Comparison of ENCODE assay signal across 12 cellular contexts in the genomic region with DNA sequence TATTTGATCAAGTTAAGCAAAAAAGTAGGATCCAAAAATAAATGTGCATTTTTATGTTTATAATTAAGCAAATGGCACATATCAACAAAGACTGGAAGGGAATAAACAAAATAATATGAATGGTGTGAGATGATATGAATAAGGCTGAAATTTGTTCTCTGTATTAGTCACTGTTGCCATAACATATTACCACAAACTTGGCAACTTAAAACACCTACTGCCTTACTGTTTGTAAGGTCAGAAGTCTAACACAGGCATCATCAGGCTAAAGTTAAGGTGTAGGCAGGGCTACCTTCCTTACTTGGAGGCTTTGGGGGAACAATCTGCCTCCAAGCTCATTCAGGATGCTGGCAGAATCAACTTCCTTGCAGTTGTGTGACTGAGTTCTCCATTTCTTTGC. TPM values are rescaled to one million over a fixed set of nuclear protein-coding genes. Genes with fewer than 3 reads are reported as not detected.
DNase-seq lines count a peak whose midpoint lies in the region; ATAC-seq, FAIRE-seq and TF ChIP-seq lines count a peak whose summit lies in the region.
"Had no signal": no experiment of that assay in that cellular context is flagged by ENCODE, and none has a peak within 500 bp of the region (broad histone marks: within the 10 kb centered on the region; RNA-seq: fewer than 3 reads in every experiment).

No MANE protein-coding gene starts in this region.

- no TSS peak for BruUV-seq in endothelial cell of umbilical vein (replicated peaks; lab: Mats Ljungman, UMichigan)

- no peaks in the 10 kb centered on the region for H3K4me1 ChIP-seq in endothelial cell of umbilical vein (ENCODE audit: control insufficient read depth, extremely low read depth, insufficient read depth, low read length)
- no peaks in the 10 kb centered on the region for H3K4me1 ChIP-seq in testis

- H4K20me1 ChIP-seq in endothelial cell of umbilical vein (replicated peaks; ENCODE audit: control insufficient read depth, extremely low read depth, insufficient read depth, low read length) = peaks cover 3% of the 10 kb centered on the region

- DNase-seq in ELR (ENCODE audit: low read depth) (peak; percentile 43), endothelial cell of umbilical vein (ENCODE audit: low read depth, low spot score) (peak; percentile 3), NCI-H524 treated with DMSO at 0.1 percent for 48 hours (lab: John Stamatoyannopoulos, UW) (no peak), testis (no peak), A172 (ENCODE audit: low spot score) (no peak)
- DNase-seq in activated T-helper 2 cell treated with anti-CD3 and anti-CD28 coated beads, Interferon-gamma antibody, Interleukin-2, Interleukin-4, amounts not matched to agents 10 μg/mL and 5 μg/mL and 100 μg/mL, durations not matched to agents 14 hours and 24 hours and 36 hours (ENCODE audit: low spot score) = no peak
- DNase-seq: RPMI8226, transverse colon had no signal

- H3K27me3 ChIP-seq in endothelial cell of umbilical vein (ENCODE audit: control insufficient read depth in 2 of 2, insufficient read depth in 2 of 2, low read length in 2 of 2) (no peaks in the 10 kb centered on the region), testis (no peaks in the 10 kb centered on the region)
- H3K27me3 ChIP-seq: transverse colon had no signal

- H3K27me3 Mint-ChIP-seq in activated T-helper 2 cell treated with anti-CD3 and anti-CD28 coated beads, Interferon-gamma antibody, Interleukin-2, Interleukin-4, amounts not matched to agents 10 μg/mL and 5 μg/mL and 100 μg/mL, durations not matched to agents 14 hours and 24 hours and 36 hours (ENCODE audit: low read depth) = no peaks in the 10 kb centered on the region

- peaks cover 9% of the 10 kb centered on the region for H3K4me1 Mint-ChIP-seq in activated T-helper 2 cell treated with anti-CD3 and anti-CD28 coated beads, Interferon-gamma antibody, Interleukin-2, Interleukin-4, amounts not matched to agents 10 μg/mL and 5 μg/mL and 100 μg/mL, durations not matched to agents 14 hours and 24 hours and 36 hours (ENCODE audit: low read depth)

- CTCF ChIA-PET in endothelial cell of umbilical vein (lab: Charles Lee) = interaction anchor here (1.4 kb wide), 1 partner anchor 145 kb away, joined by 7 read pairs; no protein-coding TSS in a partner anchor

- no peak overlapping the region for H3K27ac ChIP-seq in endothelial cell of umbilical vein (ENCODE audit: insufficient read depth, low read depth, low read length)
- no peak overlapping the region for H3K27ac ChIP-seq in testis
- H3K27ac ChIP-seq: C4-2B, transverse colon had no signal

- H3K9ac ChIP-seq in endothelial cell of umbilical vein (replicated peaks; ENCODE audit: extremely low read depth, insufficient read depth, low read length) = no peak overlapping the region

- H3K9me3 Mint-ChIP-seq in activated T-helper 2 cell treated with anti-CD3 and anti-CD28 coated beads, Interferon-gamma antibody, Interleukin-2, Interleukin-4, amounts not matched to agents 10 μg/mL and 5 μg/mL and 100 μg/mL, durations not matched to agents 14 hours and 24 hours and 36 hours = no peaks in the 10 kb centered on the region

- H3K9me3 ChIP-seq in endothelial cell of umbilical vein (replicated peaks; ENCODE audit: control insufficient read depth, insufficient read depth, low read length) (no peaks in the 10 kb centered on the region), testis (no peaks in the 10 kb centered on the region)
- H3K9me3 ChIP-seq: transverse colon had no signal

- H3K36me3 ChIP-seq in endothelial cell of umbilical vein (ENCODE audit: control insufficient read depth in 2 of 2, extremely low read depth in 1 of 2, insufficient read depth in 2 of 2, low read length in 2 of 2) (peaks cover 0 to 8% of the 10 kb centered on the region in 2 experiments), testis (ENCODE audit: low read depth, missing control alignments) (no peaks in the 10 kb centered on the region)

- peaks cover 21% of the 10 kb centered on the region for H3K36me3 Mint-ChIP-seq in activated T-helper 2 cell treated with anti-CD3 and anti-CD28 coated beads, Interferon-gamma antibody, Interleukin-2, Interleukin-4, amounts not matched to agents 10 μg/mL and 5 μg/mL and 100 μg/mL, durations not matched to agents 14 hours and 24 hours and 36 hours (ENCODE audit: low read depth)

- H3K4me3 ChIP-seq in endothelial cell of umbilical vein (replicated peaks in 1 of 3; ENCODE audit: insufficient read depth in 1 of 3, low read depth in 1 of 3, low read length in 3 of 3) (no peak overlapping the region), testis (no peak overlapping the region)
- H3K4me3 ChIP-seq: transverse colon had no signal

- dilution Hi-C loops in endothelial cell of umbilical vein (cut with MboI; ENCODE audit: extremely low pct_ligation_motif_present, low sequenced_read_pairs) = no loop called here

- peaks cover 29% of the 10 kb centered on the region for H3K79me2 ChIP-seq in endothelial cell of umbilical vein (ENCODE audit: control insufficient read depth, insufficient read depth, low read length)

- TF ChIP-seq CTCF in endothelial cell of umbilical vein (IDR thresholded peaks at IDR 0.05; ENCODE audit: extremely low read depth in 1 of 2, insufficient read depth in 1 of 2, low read depth in 1 of 2, low read length in 2 of 2) (no peak), testis (IDR thresholded peaks at IDR 0.05) (no peak)

- TF ChIP-seq POLR2A in endothelial cell of umbilical vein (IDR thresholded peaks at IDR 0.05; ENCODE audit: low read depth, low read length) (no peak), testis (IDR thresholded peaks at IDR 0.05) (no peak)

- POLR2A ChIA-PET in endothelial cell of umbilical vein (lab: Charles Lee) = no interaction called here

- no peak overlapping the region for H3K4me2 ChIP-seq in endothelial cell of umbilical vein (ENCODE audit: insufficient read depth, low read length)

- ATAC-seq in GM21367 (IDR thresholded peaks at IDR 0.05; ENCODE audit: unreplicated experiment) (peak; percentile 60), HG03280 (IDR thresholded peaks at IDR 0.05; ENCODE audit: unreplicated experiment) (peak; percentile 84)

- H3K27ac Mint-ChIP-seq in activated T-helper 2 cell treated with anti-CD3 and anti-CD28 coated beads, Interferon-gamma antibody, Interleukin-2, Interleukin-4, amounts not matched to agents 10 μg/mL and 5 μg/mL and 100 μg/mL, durations not matched to agents 14 hours and 24 hours and 36 hours = no peak overlapping the region

- no peaks in the 10 kb centered on the region for H3K9me1 ChIP-seq in endothelial cell of umbilical vein (replicated peaks; ENCODE audit: control insufficient read depth, extremely low read depth, insufficient read depth, low read length)

- intact Hi-C loops in endothelial cell of umbilical vein (cut with micrococcal nuclease) (loop anchor here (10.0 kb wide), 1 partner anchor 1139 kb away; no protein-coding TSS in a partner anchor), testis (cut with DNase I; ENCODE audit: low total_unique reads) (no loop called here)
- intact Hi-C loops in activated T-helper 2 cell treated with anti-CD3 and anti-CD28 coated beads, Interferon-gamma antibody, Interleukin-2, Interleukin-4, amounts not matched to agents 10 μg/mL and 5 μg/mL and 100 μg/mL, durations not matched to agents 14 hours and 24 hours and 36 hours (cut with micrococcal nuclease) = loop anchor here (1.0 kb wide), 1 partner anchor 34 kb away; no protein-coding TSS in a partner anchor

- no peak for FAIRE-seq in endothelial cell of umbilical vein (lab: Jason Lieb, UNC)
- FAIRE-seq: endometrium had no signal

- no peak overlapping the region for H3K4me3 Mint-ChIP-seq in activated T-helper 2 cell treated with anti-CD3 and anti-CD28 coated beads, Interferon-gamma antibody, Interleukin-2, Interleukin-4, amounts not matched to agents 10 μg/mL and 5 μg/mL and 100 μg/mL, durations not matched to agents 14 hours and 24 hours and 36 hours (ENCODE audit: low read depth)

- no peak overlapping the region for H2AFZ ChIP-seq in endothelial cell of umbilical vein (ENCODE audit: low read depth, low read length)

TF ChIP-seq in endothelial cell of umbilical vein, 7 proteins besides CTCF, POLR2A, EP300 and RAD21 (continues in another document):
- TF ChIP-seq, protein P1, sequence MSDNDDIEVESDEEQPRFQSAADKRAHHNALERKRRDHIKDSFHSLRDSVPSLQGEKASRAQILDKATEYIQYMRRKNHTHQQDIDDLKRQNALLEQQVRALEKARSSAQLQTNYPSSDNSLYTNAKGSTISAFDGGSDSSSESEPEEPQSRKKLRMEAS (IDR thresholded peaks at IDR 0.05; ENCODE audit: insufficient read depth, insufficient read length) = no peak

RNA-seq across cellular contexts. Expression of a gene that starts 19.3 kb away (rescaled TPM):
- total RNA-seq in endothelial cell of umbilical vein (37.5 and 42.3 TPM in 2 replicates), testis (10 to 100 TPM; 10.2 to 12.1 TPM)
- polyA plus RNA-seq in endothelial cell of umbilical vein (1.3 and 2.6 TPM in 2 replicates), testis (ENCODE audit: insufficient read depth, low read depth, low replicate concordance) (15.6 TPM)
- 1.4 and 1.7 TPM in 2 replicates for polyA plus RNA-seq in endothelial cell of umbilical vein (2011; cell fraction: cytosol; rRNA removed)
- polyA plus RNA-seq in endothelial cell of umbilical vein (2011; cell fraction: nucleus; rRNA removed) = 4.4 and 6.1 TPM in 2 replicates
- 16.4 and 21.1 TPM in 2 replicates for polyA plus RNA-seq in endothelial cell of umbilical vein (2012)
- 32.4 and 39.5 TPM in 2 replicates for polyA minus RNA-seq in endothelial cell of umbilical vein
- polyA minus RNA-seq in endothelial cell of umbilical vein (2011; cell fraction: cytosol; rRNA and poly(A)+ RNA removed) = 4.7 TPM
- polyA minus RNA-seq in endothelial cell of umbilical vein (2011; cell fraction: nucleus; rRNA and poly(A)+ RNA removed) = 32.8 and 38.3 TPM in 2 replicates
- 10.5 and 11.9 TPM in 2 replicates for total RNA-seq in A172 (2014; rRNA removed; shearing (Covaris generic))
- 39.1 and 39.5 TPM in 2 replicates for total RNA-seq in activated T-helper 2 cell treated with anti-CD3 and anti-CD28 coated beads, Interferon-gamma antibody, Interleukin-2, Interleukin-4, amounts not matched to agents 10 μg/mL and 5 μg/mL and 100 μg/mL, durations not matched to agents 14 hours and 24 hours and 36 hours

RNA-seq across cellular contexts. Expression of a gene that starts 53.0 kb away (rescaled TPM):
- 9.6 TPM in 2 replicates for total RNA-seq in endothelial cell of umbilical vein
- 2.4 and 2.8 TPM in 2 replicates for polyA plus RNA-seq in endothelial cell of umbilical vein
- polyA plus RNA-seq in endothelial cell of umbilical vein (2011; cell fraction: cytosol; rRNA removed) = 2.0 and 2.2 TPM in 2 replicates
- 2.2 and 3.4 TPM in 2 replicates for polyA plus RNA-seq in endothelial cell of umbilical vein (2011; cell fraction: nucleus; rRNA removed)
- polyA plus RNA-seq in endothelial cell of umbilical vein (2012) = 7.5 and 8.5 TPM in 2 replicates
- 0.53 and 0.89 TPM in 2 replicates for polyA minus RNA-seq in endothelial cell of umbilical vein
- 2.6 TPM for polyA minus RNA-seq in endothelial cell of umbilical vein (2011; cell fraction: cytosol; rRNA and poly(A)+ RNA removed)
- 1.7 and 3.3 TPM in 2 replicates for polyA minus RNA-seq in endothelial cell of umbilical vein (2011; cell fraction: nucleus; rRNA and poly(A)+ RNA removed)
- 10 to 100 TPM; 20.4 to 30.9 TPM for total RNA-seq in testis
- polyA plus RNA-seq in testis (ENCODE audit: insufficient read depth, low read depth, low replicate concordance) = 15.3 TPM
- total RNA-seq in A172 (2014; rRNA removed; shearing (Covaris generic)) = 18.0 and 23.3 TPM in 2 replicates
- total RNA-seq in activated T-helper 2 cell treated with anti-CD3 and anti-CD28 coated beads, Interferon-gamma antibody, Interleukin-2, Interleukin-4, amounts not matched to agents 10 μg/mL and 5 μg/mL and 100 μg/mL, durations not matched to agents 14 hours and 24 hours and 36 hours = 0.32 and 0.34 TPM in 2 replicates

Comparison
In these comparisons a context has a peak if more than half of its experiments do, and no peak if none do; other contexts are left out.
1. DNase-seq: peak in ELR (single experiment) and endothelial cell of umbilical vein (single experiment); none in NCI-H524 treated with DMSO at 0.1 percent for 48 hours (single experiment), testis (single experiment), A172 (single experiment) and activated T-helper 2 cell treated with anti-CD3 and anti-CD28 coated beads, Interferon-gamma antibody, Interleukin-2, Interleukin-4, amounts not matched to agents 10 μg/mL and 5 μg/mL and 100 μg/mL, durations not matched to agents 14 hours and 24 hours and 36 hours (single experiment).